12 cellular contexts compared by ENCODE assay signal in genomic region chr1:17276568-17276967, GRCh38. TPM values are rescaled to one million over a fixed set of nuclear protein-coding genes. Genes with fewer than 3 reads are reported as not detected.
A peak's percentile ranks its signal among the peaks of the same experiment; 100 is the strongest.
DNase-seq lines count a peak whose midpoint lies in the region; ATAC-seq and TF ChIP-seq lines count a peak whose summit lies in the region.
"Had no signal": no experiment of that assay in that cellular context is flagged by ENCODE, and none has a peak within 500 bp of the region (broad histone marks: within the 10 kb centered on the region; RNA-seq: fewer than 3 reads in every experiment).

No MANE protein-coding gene starts in this region.

- no peaks in the 10 kb centered on the region for H3K9me3 ChIP-seq in A673 (ENCODE audit: low read depth, low read length, poor library complexity, severe bottlenecking)
- H3K9me3 ChIP-seq: breast epithelium had no signal

- POLR2A ChIA-PET in A673 (lab: Charles Lee; ENCODE audit: low non-redundant PET), result no interaction called here

- H3K4me3 Mint-ChIP-seq in HFFc6 (no peak overlapping the region), osteocyte (ENCODE audit: unreplicated experiment) (no peak overlapping the region)
- H3K4me3 Mint-ChIP-seq: activated CD8-positive, alpha-beta T cell treated with anti-CD3 and anti-CD28 coated beads, Interleukin-2, amount 10 ng/mL, durations not matched to agents 7 days and 5 days; CD4-positive, CD25-positive, alpha-beta regulatory T cell had no signal

- no peaks in the 10 kb centered on the region for H3K27me3 ChIP-seq in A673 (replicated peaks; ENCODE audit: insufficient read depth, low read depth, low read length, poor library complexity)
- H3K27me3 ChIP-seq: breast epithelium had no signal

- no peaks in the 10 kb centered on the region for H3K4me1 ChIP-seq in A673 (ENCODE audit: insufficient read depth, low read length, poor library complexity, severe bottlenecking)
- H3K4me1 ChIP-seq: breast epithelium had no signal

- no peaks in the 10 kb centered on the region for H3K36me3 ChIP-seq in A673 (ENCODE audit: insufficient read depth, low read length, poor library complexity, severe bottlenecking)
- H3K36me3 ChIP-seq: breast epithelium had no signal

- CTCF ChIA-PET in A673 (lab: Charles Lee), result interaction anchor here (0.6 kb wide), 1 partner anchor 9 kb away, joined by 3 read pairs; no protein-coding TSS in a partner anchor

- H3K4me3 ChIP-seq in A673 (ENCODE audit: low read depth, low read length, poor library complexity, severe bottlenecking), result no peak overlapping the region
- H3K4me3 ChIP-seq: breast epithelium had no signal

- H3K27ac ChIP-seq in A673 (ENCODE audit: low read depth, low read length, poor library complexity, severe bottlenecking), result no peak overlapping the region
- H3K27ac ChIP-seq in epithelial cell of prostate, result no peak overlapping the region
- H3K27ac ChIP-seq: breast epithelium had no signal

- no peaks in the 10 kb centered on the region for H3K4me1 Mint-ChIP-seq in HFFc6 (ENCODE audit: low read depth)
- H3K4me1 Mint-ChIP-seq in osteocyte (ENCODE audit: unreplicated experiment), result peaks cover 21% of the 10 kb centered on the region
- H3K4me1 Mint-ChIP-seq: CD4-positive, CD25-positive, alpha-beta regulatory T cell had no signal

- H3K27ac Mint-ChIP-seq in HFFc6 (no peak overlapping the region), osteocyte (ENCODE audit: unreplicated experiment) (no peak overlapping the region)
- H3K27ac Mint-ChIP-seq: activated CD8-positive, alpha-beta T cell treated with anti-CD3 and anti-CD28 coated beads, Interleukin-2, amount 10 ng/mL, durations not matched to agents 7 days and 5 days; CD4-positive, CD25-positive, alpha-beta regulatory T cell had no signal

- intact Hi-C loops in A673 (cut with micrococcal nuclease; ENCODE audit: unreplicated experiment), result no loop called here

- no peaks in the 10 kb centered on the region for H3K9me3 Mint-ChIP-seq in HFFc6
- no peaks in the 10 kb centered on the region for H3K9me3 Mint-ChIP-seq in osteocyte (ENCODE audit: unreplicated experiment)
- H3K9me3 Mint-ChIP-seq: CD4-positive, CD25-positive, alpha-beta regulatory T cell had no signal

- peaks cover 9% of the 10 kb centered on the region for H3K27me3 Mint-ChIP-seq in HFFc6 (ENCODE audit: insufficient read depth)
- H3K27me3 Mint-ChIP-seq in osteocyte (ENCODE audit: unreplicated experiment), result no peaks in the 10 kb centered on the region
- H3K27me3 Mint-ChIP-seq: CD4-positive, CD25-positive, alpha-beta regulatory T cell had no signal

- DNase-seq in A673 (ENCODE audit: low spot score), result peak; percentile 46
- peak; percentile 9 for DNase-seq in HFFc6
- peak; percentile 98 for DNase-seq in RPMI7951 (ENCODE audit: low read depth)
- DNase-seq in epithelial cell of prostate (ENCODE audit: low read depth, low spot score), result peak; percentile 59
- no peak for DNase-seq in DMS79 (lab: John Stamatoyannopoulos, UW)
- DNase-seq in osteocyte (ENCODE audit: extremely low spot score, unreplicated experiment), result no peak
- DNase-seq: activated CD8-positive, alpha-beta T cell treated with anti-CD3 and anti-CD28 coated beads, Interleukin-2, amount 10 ng/mL, durations not matched to agents 7 days and 5 days; CD4-positive, CD25-positive, alpha-beta regulatory T cell had no signal

- BruUV-seq in A673 (replicated peaks; lab: Mats Ljungman, UMichigan), result no TSS peak

- no peaks in the 10 kb centered on the region for H3K36me3 Mint-ChIP-seq in HFFc6 (ENCODE audit: low read depth)
- H3K36me3 Mint-ChIP-seq in osteocyte (ENCODE audit: unreplicated experiment), result no peaks in the 10 kb centered on the region
- H3K36me3 Mint-ChIP-seq: CD4-positive, CD25-positive, alpha-beta regulatory T cell had no signal

- no peak for ATAC-seq in GM21717 (IDR thresholded peaks at IDR 0.05; ENCODE audit: unreplicated experiment)
- no peak for ATAC-seq in GM19351 (IDR thresholded peaks at IDR 0.05; ENCODE audit: unreplicated experiment)
- ATAC-seq: activated CD8-positive, alpha-beta T cell treated with anti-CD3 and anti-CD28 coated beads, Interleukin-2, amount 10 ng/mL, durations not matched to agents 7 days and 5 days had no signal

- TF ChIP-seq CTCF in A673 (conservative IDR thresholded peaks at IDR 0.05; ENCODE audit: low read depth, low read length) (no peak), HFFc6 (IDR thresholded peaks at IDR 0.05) (no peak), osteocyte (IDR thresholded peaks at IDR 0.05) (no peak)

RNA-seq across cellular contexts. Expression of gene PADI3, which starts 27.7 kb away (rescaled TPM):
- total RNA-seq in A673 (2021), result 0.26 and 0.39 TPM in 2 replicates
- under 1 TPM in 4 of 6 experiments, not detected in 2; 0.05 to 0.14 (median 0.07) TPM for total RNA-seq in HFFc6 (2021; fragmentation: NEBNext Ultra II Directional; extraction: Animal tissue kit (Norgen Biotek cat#: 25700))
- total RNA-seq in RPMI7951 (2014; rRNA removed; shearing (Covaris generic)), result 44.9 and 48.8 TPM in 2 replicates
- 0.39 and 0.73 TPM in 2 replicates for total RNA-seq in osteocyte
- total RNA-seq: activated CD8-positive, alpha-beta T cell treated with anti-CD3 and anti-CD28 coated beads, Interleukin-2, amount 10 ng/mL, durations not matched to agents 7 days and 5 days; breast epithelium; CD4-positive, CD25-positive, alpha-beta regulatory T cell; glomerular endothelial cell had no signal

RNA-seq across cellular contexts. Expression of gene PADI4, which starts 31.4 kb away (rescaled TPM):
- total RNA-seq in A673 (2021) (not detected in 2 replicates), osteocyte (0.50 TPM in 1 of 2 replicates, not detected in the other)
- not detected for total RNA-seq in HFFc6 (2021; fragmentation: NEBNext Ultra II Directional; extraction: Animal tissue kit (Norgen Biotek cat#: 25700))
- 3.5 and 6.7 TPM in 2 replicates for total RNA-seq in RPMI7951 (2014; rRNA removed; shearing (Covaris generic))
- total RNA-seq: glomerular endothelial cell had no signal

Comparison
In these comparisons a context has a peak if more than half of its experiments do, and no peak if none do; other contexts are left out.
1. DNase-seq: peak in A673 (single experiment), HFFc6 (single experiment), RPMI7951 (single experiment) and epithelial cell of prostate (single experiment); none in DMS79 (single experiment) and osteocyte (single experiment).
2. RNA of gene PADI3, which starts 27.7 kb away (total RNA-seq): 44.9 to 48.8 TPM in RPMI7951; 0.39 to 0.73 TPM in osteocyte, 0.26 to 0.39 TPM in A673 and 0.05 to 0.14 TPM in HFFc6; every median in the first group is over 10 times any median in the second.